15 cellular contexts compared by ENCODE assay signal in genomic region chr4:134518574-134519217, GRCh38.
DNase-seq lines count a peak whose midpoint lies in the region; ATAC-seq, FAIRE-seq and TF ChIP-seq lines count a peak whose summit lies in the region.
"Had no signal": no experiment of that assay in that cellular context is flagged by ENCODE, and none has a peak within 500 bp of the region (broad histone marks: within the 10 kb centered on the region; RNA-seq: fewer than 3 reads in every experiment).

No MANE protein-coding gene starts in this region.

- H3K79me2 ChIP-seq in H1 (ENCODE audit: control insufficient read depth in 1 of 2, insufficient read depth in 2 of 2, low read length in 2 of 2): no peaks in the 10 kb centered on the region

- peak; percentile 11 for DNase-seq in NCI-H2171 treated with DMSO at 0.1 percent for 48 hours (lab: John Stamatoyannopoulos, UW)
- no peak for DNase-seq in NCI-H2171 (lab: John Stamatoyannopoulos, UW)
- DNase-seq in NB4 (ENCODE audit: low read depth): peak; percentile 7
- no peak for DNase-seq in H1 (ENCODE audit: low read depth in 1 of 2, low spot score in 2 of 2)
- peak; percentile 6 to 7 for DNase-seq in thyroid gland
- no peak for DNase-seq in NCI-H2196 (lab: John Stamatoyannopoulos, UW; ENCODE audit: unreplicated experiment)
- DNase-seq in T-helper 1 cell: no peak
- DNase-seq: H7, MM.1S, NCI-H1417 treated with DMSO at 0.1 percent for 48 hours, NCI-H2029, NCI-H524 treated with DMSO at 0.1 percent for 48 hours, Peyer's patch, Right ventricle myocardium superior had no signal

- peak overlapping the region; percentile 88 for H2BK120ac ChIP-seq in H1 (replicated peaks; ENCODE audit: low read depth, low read length)

- H3K36me3 ChIP-seq in H1 (ENCODE audit: control insufficient read depth in 2 of 4, insufficient read depth in 4 of 4, low read length in 3 of 4) (no peaks in the 10 kb centered on the region), thyroid gland (no peaks in the 10 kb centered on the region)
- H3K36me3 ChIP-seq: Peyer's patch had no signal

- H3K4me1 ChIP-seq in H1 (replicated peaks in 1 of 4; ENCODE audit: control insufficient read depth in 3 of 4, insufficient read depth in 4 of 4, low read length in 3 of 4): peaks cover 0 to 8% (median 5%) of the 10 kb centered on the region in 4 experiments; a peak in 3 of 7 replicates
- no peaks in the 10 kb centered on the region for H3K4me1 ChIP-seq in thyroid gland
- H3K4me1 ChIP-seq: Peyer's patch had no signal

- H4K5ac ChIP-seq in H1 (ENCODE audit: insufficient read length, low read depth, low read length): peak overlapping the region; percentile 55

- H3K27me3 ChIP-seq in H1 (replicated peaks in 1 of 4; ENCODE audit: control insufficient read depth in 3 of 4, extremely low read depth in 1 of 4, insufficient read depth in 3 of 4, low read length in 3 of 4) (no peaks in the 10 kb centered on the region), thyroid gland (no peaks in the 10 kb centered on the region)
- H3K27me3 ChIP-seq: Peyer's patch had no signal

- no peak overlapping the region for H3K56ac ChIP-seq in H1 (replicated peaks; ENCODE audit: insufficient read length, low read depth, low read length)

- H4K8ac ChIP-seq in H1 (ENCODE audit: extremely low read depth, insufficient read depth, low read length): no peak overlapping the region

- POLR2A ChIA-PET in H1 (lab: Charles Lee; ENCODE audit: partially characterized antibody): no interaction called here

- H3K23ac ChIP-seq in H1 (ENCODE audit: insufficient read length): no peak overlapping the region

- H3K4me2 ChIP-seq in H1 (ENCODE audit: insufficient read depth in 1 of 2, low read depth in 2 of 2, low read length in 2 of 2): peak overlapping the region in 1 of 2 experiments; percentile 10; a peak in 2 of 4 replicates

- 34% methylated on average over 3 of the region's 3 CpGs; no CpG with 5 or more reads in 1 of the 2 experiments for WGBS in H1 (ENCODE audit: extremely low coverage in 1 of 2, insufficient coverage in 1 of 2, insufficient read length in 1 of 2, insufficient replicate concordance in 2 of 2, low coverage in 1 of 2, low lambda C conversion rate in 2 of 2, missing lambda C conversion rate in 1 of 2), 2 experiments
- 44 to 63% methylated on average over 3 of the region's 3 CpGs for WGBS in thyroid gland, 2 donors

- CTCF ChIA-PET in H1 (lab: Charles Lee; ENCODE audit: partially characterized antibody): interaction anchor here (1.3 to 1.7 kb wide), 3 partner anchors 12 to 417 kb away, joined by 3 to 5 read pairs (median 5); no protein-coding TSS in a partner anchor

- 0 out of 2 replicates have a peak overlapping the region, but pooled peaks have one; percentile 50 for H2AFZ ChIP-seq in H1 (ENCODE audit: low read length)

- no peaks in the 10 kb centered on the region for H4K20me1 ChIP-seq in H1 (replicated peaks in 1 of 2; ENCODE audit: control insufficient read depth in 1 of 2, insufficient read depth in 2 of 2, low read length in 2 of 2)

- no peaks in the 10 kb centered on the region for H3K23me2 ChIP-seq in H1 (ENCODE audit: low read depth, low read length)

- H2AK5ac ChIP-seq in H1 (ENCODE audit: low read depth, low read length): no peak overlapping the region

- H2BK5ac ChIP-seq in H1 (ENCODE audit: low read depth, low read length): no peak overlapping the region; the same call in 1 of the 2 replicates

- H3K27ac ChIP-seq in H1 (ENCODE audit: low read depth, low read length): peak overlapping the region; percentile 30; the same call in 1 of the 2 replicates
- no peak overlapping the region for H3K27ac ChIP-seq in thyroid gland
- H3K27ac ChIP-seq: Peyer's patch had no signal

- no peak overlapping the region for H3K18ac ChIP-seq in H1 (ENCODE audit: extremely low read depth, low read length)

- H2BK15ac ChIP-seq in H1 (ENCODE audit: low read length): no peak overlapping the region

- TF ChIP-seq EP300 in H1 (IDR thresholded peaks at IDR 0.05; ENCODE audit: borderline replicate concordance in 1 of 2, low read depth in 2 of 2, low read length in 2 of 2): no peak

- H2BK20ac ChIP-seq in H1 (ENCODE audit: low read length): 0 out of 2 replicates have a peak overlapping the region, but pooled peaks have one; percentile 28

- intact Hi-C loops in thyroid gland (cut with DNase I): no loop called here

- TF ChIP-seq POLR2A in NB4 (IDR thresholded peaks at IDR 0.05; ENCODE audit: extremely low read depth, insufficient read length) (no peak), H1 (IDR thresholded peaks at IDR 0.05; ENCODE audit: control extremely low read depth in 1 of 2, low read depth in 2 of 2, low read length in 2 of 2) (no peak), thyroid gland (IDR thresholded peaks at IDR 0.05) (no peak)

- peak; percentile 45 for FAIRE-seq in H1 (lab: Jason Lieb, UNC)

- no peak for ATAC-seq in activated CD4-positive, CD25-positive, alpha-beta regulatory T cell treated with anti-CD3 and anti-CD28 coated beads, Interleukin-2, amount 50 U/mL, for 24 hours

- TF ChIP-seq RAD21 in H1 (IDR thresholded peaks at IDR 0.05 in 1 of 2, conservative IDR thresholded peaks at IDR 0.05 in 1 of 2; ENCODE audit: low read depth in 2 of 2, low read length in 2 of 2): no peak

- no peak overlapping the region for H3K14ac ChIP-seq in H1 (ENCODE audit: insufficient read length)

- no peak overlapping the region for H3K9ac ChIP-seq in H1 (replicated peaks in 1 of 4; ENCODE audit: extremely low read depth in 1 of 4, low read depth in 3 of 4, low read length in 3 of 4)

- H3K4ac ChIP-seq in H1 (replicated peaks; ENCODE audit: insufficient read length, low read depth, low read length): no peak overlapping the region

- H3K79me1 ChIP-seq in H1 (ENCODE audit: low read depth, low read length): no peaks in the 10 kb centered on the region

- H3K9me3 ChIP-seq in H1 (ENCODE audit: insufficient read depth in 2 of 2, low read depth in 1 of 2, low read length in 1 of 2): no peaks in the 10 kb centered on the region
- H3K9me3 ChIP-seq in thyroid gland: no peaks in the 10 kb centered on the region
- H3K9me3 ChIP-seq: Peyer's patch had no signal

- no peak overlapping the region for H4K91ac ChIP-seq in H1 (replicated peaks; ENCODE audit: insufficient read length, low read length)

- no peak overlapping the region for H3K4me3 ChIP-seq in NB4 (ENCODE audit: low read depth, low read length)
- H3K4me3 ChIP-seq in H1 (ENCODE audit: extremely low read depth in 1 of 4, insufficient read depth in 2 of 4, low read depth in 3 of 4, low read length in 4 of 4): 0 out of 8 replicates have a peak overlapping the region, but pooled peaks of 1 of the 4 experiments have one; percentile 11
- H3K4me3 ChIP-seq in thyroid gland (replicated peaks in 1 of 3): no peak overlapping the region
- H3K4me3 ChIP-seq: Peyer's patch had no signal

- no peak overlapping the region for H2BK12ac ChIP-seq in H1 (ENCODE audit: low read depth, low read length)

- TF ChIP-seq CTCF in NB4 (IDR thresholded peaks at IDR 0.05; ENCODE audit: low read depth, low read length): no peak
- TF ChIP-seq CTCF in H1 (IDR thresholded peaks at IDR 0.05; ENCODE audit: control extremely low read depth in 1 of 3, insufficient read depth in 1 of 3, low read depth in 1 of 3, low read length in 3 of 3): no peak
- TF ChIP-seq CTCF in thyroid gland (IDR thresholded peaks at IDR 0.05): no peak

TF ChIP-seq in H1, 55 proteins besides CTCF, POLR2A, EP300 and RAD21:
- TF ChIP-seq EGR1 (IDR thresholded peaks at IDR 0.05; ENCODE audit: borderline replicate concordance, low read depth, low read length) (no peak), GABPA (IDR thresholded peaks at IDR 0.05; ENCODE audit: borderline replicate concordance, insufficient read depth, low read length) (no peak), E2F6 (IDR thresholded peaks at IDR 0.05) (no peak), KDM5A (IDR thresholded peaks at IDR 0.05; ENCODE audit: low read length) (no peak), SP1 (IDR thresholded peaks at IDR 0.05; ENCODE audit: low read depth, low read length) (no peak), SIRT6 (IDR thresholded peaks at IDR 0.05; ENCODE audit: low read length) (no peak), KDM4A (IDR thresholded peaks at IDR 0.05; ENCODE audit: low read depth, low read length, severe bottlenecking) (no peak), CREB1 (IDR thresholded peaks at IDR 0.05) (no peak), NRF1 (IDR thresholded peaks at IDR 0.05; ENCODE audit: low read depth, low read length) (no peak)
TF ChIP-seq in H1: peak in this region for 0.

Comparison
In these comparisons a context has a peak if more than half of its experiments do, and no peak if none do; other contexts are left out.
1. DNase-seq: peak in NCI-H2171 treated with DMSO at 0.1 percent for 48 hours (single experiment), NB4 (single experiment) and thyroid gland (2 of 2); none in NCI-H2171 (single experiment), H1 (0 of 2), NCI-H2196 (single experiment) and T-helper 1 cell (0 of 5).